Comparison of ENCODE assay signal across 14 cellular contexts in the genomic region with DNA sequence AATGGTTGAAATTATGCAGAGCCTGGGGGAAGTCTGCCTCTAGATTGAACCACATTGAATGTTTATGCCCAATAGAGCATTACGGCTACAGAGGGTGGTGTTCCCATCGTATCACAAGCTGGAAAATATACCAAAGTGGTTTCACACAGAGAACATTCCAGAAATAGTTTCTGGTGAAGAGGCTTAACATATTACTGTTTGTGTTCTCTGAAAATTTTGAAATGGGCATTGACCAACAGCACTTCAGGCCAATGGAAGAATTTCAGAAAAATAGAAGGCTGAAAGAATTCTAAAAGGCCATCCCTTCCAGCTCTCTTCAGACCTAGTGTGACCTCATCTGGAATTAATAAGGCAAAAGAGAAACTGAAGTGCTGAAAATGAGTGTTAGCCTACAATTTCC.
DNase-seq lines count a peak whose midpoint lies in the region; TF ChIP-seq lines count a peak whose summit lies in the region.
"Had no signal": no experiment of that assay in that cellular context is flagged by ENCODE, and none has a peak within 500 bp of the region (broad histone marks: within the 10 kb centered on the region; RNA-seq: fewer than 3 reads in every experiment).

No MANE protein-coding gene starts in this region.

- no peak overlapping the region for H3K27ac ChIP-seq in colonic mucosa
- H3K27ac ChIP-seq: KMS-11, parathyroid adenoma had no signal

- no peaks in the 10 kb centered on the region for H3K4me1 ChIP-seq in colonic mucosa
- H3K4me1 ChIP-seq: adrenal gland, parathyroid adenoma had no signal

- DNase-seq in AG09309 (ENCODE audit: low read depth), result peak; percentile 90
- DNase-seq in RPMI7951 (ENCODE audit: low read depth), result peak; percentile 85
- DNase-seq in fibroblast of gingiva (ENCODE audit: low read depth), result peak; percentile 97
- DNase-seq in renal cortical epithelial cell (ENCODE audit: low read depth), result peak; percentile 98
- no peak for DNase-seq in NCI-H446 (lab: John Stamatoyannopoulos, UW)
- DNase-seq in colonic mucosa, result no peak
- DNase-seq in stimulated activated CD4-positive, alpha-beta T cell treated with anti-CD3 and anti-CD28 coated beads, Interleukin-2, amount 100 ng/mL, for 24 hours, result no peak
- DNase-seq in activated CD8-positive, alpha-beta memory T cell treated with anti-CD3 and anti-CD28 coated beads for 24 hours, result no peak
- DNase-seq: adrenal gland, C1 segment of cervical spinal cord, endodermal cell, NCI-H2029 treated with DMSO at 0.1 percent for 48 hours had no signal

- H3K27me3 ChIP-seq in colonic mucosa, result no peaks in the 10 kb centered on the region
- H3K27me3 ChIP-seq: adrenal gland had no signal

- H3K9ac ChIP-seq in colonic mucosa (ENCODE audit: low read depth in 2 of 2, low read length in 2 of 2), result no peak overlapping the region
- H3K9ac ChIP-seq: KMS-11, parathyroid adenoma had no signal

- intact Hi-C loops in colonic mucosa (cut with DNase I), result no loop called here

- TF ChIP-seq CTCF in AG09309 (IDR thresholded peaks at IDR 0.05; ENCODE audit: control insufficient read depth, insufficient read depth, low read depth, low read length, missing control alignments) (no peak), colonic mucosa (IDR thresholded peaks at IDR 0.05) (no peak)

- no peaks in the 10 kb centered on the region for H3K36me3 ChIP-seq in colonic mucosa
- H3K36me3 ChIP-seq: adrenal gland had no signal

- H3K4me3 ChIP-seq in AG09309 (ENCODE audit: control insufficient read depth, low read depth, low read length), result no peak overlapping the region
- no peak overlapping the region for H3K4me3 ChIP-seq in colonic mucosa
- H3K4me3 ChIP-seq: adrenal gland had no signal

- H3K9me3 ChIP-seq in colonic mucosa, result no peaks in the 10 kb centered on the region
- H3K9me3 ChIP-seq: adrenal gland had no signal

Comparison
In these comparisons a context has a peak if more than half of its experiments do, and no peak if none do; other contexts are left out.
1. DNase-seq: peak in AG09309 (single experiment), RPMI7951 (single experiment), fibroblast of gingiva (single experiment) and renal cortical epithelial cell (single experiment); none in NCI-H446 (0 of 2), colonic mucosa (single experiment), stimulated activated CD4-positive, alpha-beta T cell treated with anti-CD3 and anti-CD28 coated beads, Interleukin-2, amount 100 ng/mL, for 24 hours (0 of 2) and activated CD8-positive, alpha-beta memory T cell treated with anti-CD3 and anti-CD28 coated beads for 24 hours (single experiment).